10 cellular contexts compared by ENCODE assay signal in genomic region chr14:104139460-104140212, GRCh38. TPM values are rescaled to one million over a fixed set of nuclear protein-coding genes. Genes with fewer than 3 reads are reported as not detected.
DNase-seq lines count a peak whose midpoint lies in the region; ATAC-seq, FAIRE-seq and TF ChIP-seq lines count a peak whose summit lies in the region.
"Had no signal": no experiment of that assay in that cellular context is flagged by ENCODE, and none has a peak within 500 bp of the region (broad histone marks: within the 10 kb centered on the region; RNA-seq: fewer than 3 reads in every experiment).

No MANE protein-coding gene starts in this region.

- H3K27me3 ChIP-seq in astrocyte (ENCODE audit: insufficient read depth, low read length) (peaks cover 22% of the 10 kb centered on the region), sigmoid colon (peaks cover 37 to 52% (median 48%) of the 10 kb centered on the region in 3 donors), MG63 (peaks cover 10% of the 10 kb centered on the region)

- H3K79me2 ChIP-seq in astrocyte (ENCODE audit: insufficient read depth, low read length) = no peaks in the 10 kb centered on the region

- no peak overlapping the region for H3K4me2 ChIP-seq in astrocyte (ENCODE audit: low read length)

- peak overlapping the region; percentile 62 for H3K4me3 Mint-ChIP-seq in astrocyte (ENCODE audit: unreplicated experiment)

- no peaks in the 10 kb centered on the region for H3K36me3 ChIP-seq in astrocyte (ENCODE audit: insufficient read depth, low read length)
- no peaks in the 10 kb centered on the region for H3K36me3 ChIP-seq in sigmoid colon
- no peaks in the 10 kb centered on the region for H3K36me3 ChIP-seq in MG63

- no peak for TF ChIP-seq CTCF in astrocyte (IDR thresholded peaks at IDR 0.05; ENCODE audit: insufficient read depth, low read depth, low read length)
- no peak for TF ChIP-seq CTCF in sigmoid colon (IDR thresholded peaks at IDR 0.05)

- H2AFZ ChIP-seq in astrocyte (ENCODE audit: low read depth, low read length) = no peak overlapping the region

- no peaks in the 10 kb centered on the region for H3K36me3 Mint-ChIP-seq in astrocyte (ENCODE audit: low read depth, unreplicated experiment)

- no peaks in the 10 kb centered on the region for H3K4me1 Mint-ChIP-seq in astrocyte (ENCODE audit: low read depth, unreplicated experiment)

- no peak overlapping the region for H3K4me3 ChIP-seq in astrocyte (ENCODE audit: insufficient read depth, low read depth, low read length)
- H3K4me3 ChIP-seq in iPS-18c (ENCODE audit: insufficient read depth, low read depth, low read length) = peak overlapping the region; percentile 62
- H3K4me3 ChIP-seq in sigmoid colon = peak overlapping the region; percentile 10 to 56 (median 50)
- H3K4me3 ChIP-seq in MG63 = no peak overlapping the region

- no peak for TF ChIP-seq POLR2A in sigmoid colon (IDR thresholded peaks at IDR 0.05)

- H3K9me3 ChIP-seq in astrocyte (ENCODE audit: insufficient read depth, low read depth, low read length) (no peaks in the 10 kb centered on the region), iPS-18c (ENCODE audit: control insufficient read depth, insufficient read depth, low read length) (peaks cover 5% of the 10 kb centered on the region), sigmoid colon (no peaks in the 10 kb centered on the region), MG63 (no peaks in the 10 kb centered on the region)

- peaks cover 30% of the 10 kb centered on the region for H3K27me3 Mint-ChIP-seq in astrocyte (ENCODE audit: low read depth, unreplicated experiment)

- no peaks in the 10 kb centered on the region for H3K9me3 Mint-ChIP-seq in astrocyte (ENCODE audit: unreplicated experiment)

- no peak for ATAC-seq in HG02981 (IDR thresholded peaks at IDR 0.05; ENCODE audit: unreplicated experiment)
- ATAC-seq in HG02623 (IDR thresholded peaks at IDR 0.05; ENCODE audit: unreplicated experiment) = no peak

- intact Hi-C loops in sigmoid colon (cut with DNase I) = no loop called here

- no peak overlapping the region for H3K27ac ChIP-seq in astrocyte (ENCODE audit: low read depth, low read length)
- H3K27ac ChIP-seq in sigmoid colon = no peak overlapping the region

- no peak overlapping the region for H3K9ac ChIP-seq in astrocyte (ENCODE audit: low read length)

- DNase-seq in HUDEP-2 (lab: John Stamatoyannopoulos, UW; ENCODE audit: unreplicated experiment in 76 of 76) = peak in 71 of 76 experiments; percentile 15 to 81 (median 63)
- DNase-seq in astrocyte (ENCODE audit: low read depth) = no peak
- peak; percentile 61 for DNase-seq in sigmoid colon
- no peak for DNase-seq in midbrain (lab: John Stamatoyannopoulos, UW)
- DNase-seq in MG63 = no peak
- DNase-seq: NCI-H1092 treated with DMSO at 0.1 percent for 48 hours; stimulated activated naive CD4-positive, alpha-beta T cell treated with Interleukin-2 at 50 U/mL for 16 hours had no signal

- WGBS in sigmoid colon, 2 donors = 30 to 53% methylated on average over 14 of the region's 14 CpGs

- no peaks in the 10 kb centered on the region for H4K20me1 ChIP-seq in astrocyte (ENCODE audit: insufficient read depth, low read length)

- H3K4me1 ChIP-seq in astrocyte (ENCODE audit: insufficient read depth, low read length) = peaks cover 5% of the 10 kb centered on the region
- H3K4me1 ChIP-seq in sigmoid colon = peaks cover 0 to 45% (median 39%) of the 10 kb centered on the region in 4 donors

- FAIRE-seq in astrocyte (lab: Jason Lieb, UNC) = no peak

- no peak overlapping the region for H3K27ac Mint-ChIP-seq in astrocyte (ENCODE audit: unreplicated experiment)

- no peak for TF ChIP-seq EP300 in sigmoid colon (IDR thresholded peaks at IDR 0.05)

RNA-seq across cellular contexts. Expression of gene KIF26A, which starts 1.2 kb away (rescaled TPM):
- total RNA-seq in astrocyte (1.4 TPM in 2 replicates), sigmoid colon (1 to 10 TPM; 1.3 to 2.7 (median 2.3) TPM)
- polyA plus RNA-seq in sigmoid colon = 1 to 10 TPM in 2 of 3 donors, under 1 TPM in 1; 0.60 to 4.2 (median 1.4) TPM
- 0.92 and 1.1 TPM in 2 replicates for total RNA-seq in MG63 (2014; rRNA removed; shearing (Covaris generic); ENCODE audit: low replicate concordance)

RNA-seq across cellular contexts. Expression of gene ASPG, which starts 54.1 kb away (rescaled TPM):
- total RNA-seq in astrocyte = 0.10 TPM in 1 of 2 replicates, not detected in the other
- total RNA-seq in sigmoid colon = under 1 TPM in 3 of 4 donors, not detected in 1; 0.14 to 0.83 (median 0.36) TPM
- polyA plus RNA-seq in sigmoid colon = 10 to 100 TPM in 1 of 3 donors, 1 to 10 TPM in 2; 6.2 to 24.6 (median 8.1) TPM
- total RNA-seq in MG63 (2014; rRNA removed; shearing (Covaris generic); ENCODE audit: low replicate concordance) = not detected in 2 replicates

Comparison
In these comparisons a context has a peak if more than half of its experiments do, and no peak if none do; other contexts are left out.
1. DNase-seq: peak in HUDEP-2 (71 of 76) and sigmoid colon (single experiment); none in astrocyte (single experiment), midbrain (single experiment) and MG63 (single experiment).
2. H3K4me3 ChIP-seq: peak in iPS-18c (single experiment) and sigmoid colon (4 of 4); none in astrocyte (single experiment) and MG63 (single experiment).